ENCODE assay signal across 1 cellular context in genomic region chr14:50944647-50945413, GRCh38.
TF ChIP-seq lines count a peak whose summit lies in the region.

No MANE protein-coding gene starts in this region.

TF ChIP-seq in HEK293, 187 proteins besides CTCF, POLR2A, EP300 and RAD21 (continued from another document and continues in another):
- TF ChIP-seq, protein P1, sequence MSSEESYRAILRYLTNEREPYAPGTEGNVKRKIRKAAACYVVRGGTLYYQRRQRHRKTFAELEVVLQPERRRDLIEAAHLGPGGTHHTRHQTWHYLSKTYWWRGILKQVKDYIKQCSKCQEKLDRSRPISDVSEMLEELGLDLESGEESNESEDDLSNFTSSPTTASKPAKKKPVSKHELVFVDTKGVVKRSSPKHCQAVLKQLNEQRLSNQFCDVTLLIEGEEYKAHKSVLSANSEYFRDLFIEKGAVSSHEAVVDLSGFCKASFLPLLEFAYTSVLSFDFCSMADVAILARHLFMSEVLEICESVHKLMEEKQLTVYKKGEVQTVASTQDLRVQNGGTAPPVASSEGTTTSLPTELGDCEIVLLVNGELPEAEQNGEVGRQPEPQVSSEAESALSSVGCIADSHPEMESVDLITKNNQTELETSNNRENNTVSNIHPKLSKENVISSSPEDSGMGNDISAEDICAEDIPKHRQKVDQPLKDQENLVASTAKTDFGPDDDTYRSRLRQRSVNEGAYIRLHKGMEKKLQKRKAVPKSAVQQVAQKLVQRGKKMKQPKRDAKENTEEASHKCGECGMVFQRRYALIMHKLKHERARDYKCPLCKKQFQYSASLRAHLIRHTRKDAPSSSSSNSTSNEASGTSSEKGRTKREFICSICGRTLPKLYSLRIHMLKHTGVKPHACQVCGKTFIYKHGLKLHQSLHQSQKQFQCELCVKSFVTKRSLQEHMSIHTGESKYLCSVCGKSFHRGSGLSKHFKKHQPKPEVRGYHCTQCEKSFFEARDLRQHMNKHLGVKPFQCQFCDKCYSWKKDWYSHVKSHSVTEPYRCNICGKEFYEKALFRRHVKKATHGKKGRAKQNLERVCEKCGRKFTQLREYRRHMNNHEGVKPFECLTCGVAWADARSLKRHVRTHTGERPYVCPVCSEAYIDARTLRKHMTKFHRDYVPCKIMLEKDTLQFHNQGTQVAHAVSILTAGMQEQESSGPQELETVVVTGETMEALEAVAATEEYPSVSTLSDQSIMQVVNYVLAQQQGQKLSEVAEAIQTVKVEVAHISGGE (tag by site-specific recombination; conservative IDR thresholded peaks at IDR 0.05; ENCODE audit: low read depth), result peak; percentile 49; the same call in 1 of the 2 replicates
- TF ChIP-seq, protein P2, sequence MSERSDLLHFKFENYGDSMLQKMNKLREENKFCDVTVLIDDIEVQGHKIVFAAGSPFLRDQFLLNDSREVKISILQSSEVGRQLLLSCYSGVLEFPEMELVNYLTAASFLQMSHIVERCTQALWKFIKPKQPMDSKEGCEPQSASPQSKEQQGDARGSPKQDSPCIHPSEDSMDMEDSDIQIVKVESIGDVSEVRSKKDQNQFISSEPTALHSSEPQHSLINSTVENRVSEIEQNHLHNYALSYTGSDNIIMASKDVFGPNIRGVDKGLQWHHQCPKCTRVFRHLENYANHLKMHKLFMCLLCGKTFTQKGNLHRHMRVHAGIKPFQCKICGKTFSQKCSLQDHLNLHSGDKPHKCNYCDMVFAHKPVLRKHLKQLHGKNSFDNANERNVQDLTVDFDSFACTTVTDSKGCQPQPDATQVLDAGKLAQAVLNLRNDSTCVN (tag by site-specific recombination; optimal IDR thresholded peaks at IDR 0.05), result no peak
- TF ChIP-seq IKZF3 (tag by site-specific recombination; IDR thresholded peaks at IDR 0.05) (no peak), KLF9 (tag by site-specific recombination; IDR thresholded peaks at IDR 0.05; ENCODE audit: low read depth) (no peak), GLIS1 (tag by site-specific recombination; IDR thresholded peaks at IDR 0.05) (no peak; the same call in 1 of the 2 replicates), ZNF121 (tag by site-specific recombination; IDR thresholded peaks at IDR 0.05) (no peak), ZNF785 (tag by site-specific recombination; IDR thresholded peaks at IDR 0.05) (no peak), ZNF596 (tag by site-specific recombination; IDR thresholded peaks at IDR 0.05) (no peak), SP7 (tag by site-specific recombination; IDR thresholded peaks at IDR 0.05) (0 out of 2 replicates have a peak, but pooled peaks have one; percentile 11), ZFHX2 (tag by site-specific recombination; conservative IDR thresholded peaks at IDR 0.05) (no peak), ZFP37 (tag by site-specific recombination; IDR thresholded peaks at IDR 0.05) (no peak), ZNF843 (tag by site-specific recombination; IDR thresholded peaks at IDR 0.05) (no peak), ZNF10 (tag by site-specific recombination; IDR thresholded peaks at IDR 0.05) (no peak), PRDM10 (tag by site-specific recombination; IDR thresholded peaks at IDR 0.05) (no peak), ZNF18 (tag by site-specific recombination; IDR thresholded peaks at IDR 0.05) (no peak), ZNF362 (tag by site-specific recombination; IDR thresholded peaks at IDR 0.05) (no peak), ZNF658 (tag by site-specific recombination; IDR thresholded peaks at IDR 0.05) (no peak), ZNF398 (tag by site-specific recombination; IDR thresholded peaks at IDR 0.05) (peak; percentile 86), SP2 (tag by site-specific recombination; IDR thresholded peaks at IDR 0.05) (peak; percentile 45), BCL11B (tag by site-specific recombination; IDR thresholded peaks at IDR 0.05; ENCODE audit: low read depth) (0 out of 2 replicates have a peak, but pooled peaks have one; percentile 22), ZNF677 (tag by site-specific recombination; IDR thresholded peaks at IDR 0.05) (no peak), ZNF514 (tag by site-specific recombination; IDR thresholded peaks at IDR 0.05) (no peak), ZNF660 (tag by site-specific recombination; IDR thresholded peaks at IDR 0.05) (no peak), OSR2 (tag by site-specific recombination; IDR thresholded peaks at IDR 0.05) (peak; percentile 82), ZFP3 (tag by site-specific recombination; IDR thresholded peaks at IDR 0.05; ENCODE audit: low read depth) (no peak), ZNF549 (tag by site-specific recombination; IDR thresholded peaks at IDR 0.05) (no peak), GLIS2 (tag by site-specific recombination; IDR thresholded peaks at IDR 0.05) (no peak), ZEB2 (tag by site-specific recombination; IDR thresholded peaks at IDR 0.05) (peak; percentile 5; the same call in 1 of the 2 replicates), PRDM1 (tag by site-specific recombination; IDR thresholded peaks at IDR 0.05) (0 out of 2 replicates have a peak, but pooled peaks have one; percentile 11), ZNF645 (tag by site-specific recombination; IDR thresholded peaks at IDR 0.05) (no peak), GLI4 (tag by site-specific recombination; IDR thresholded peaks at IDR 0.05) (no peak), ZNF560 (tag by site-specific recombination; IDR thresholded peaks at IDR 0.05; ENCODE audit: borderline replicate concordance) (no peak)
- TF ChIP-seq, protein P3, sequence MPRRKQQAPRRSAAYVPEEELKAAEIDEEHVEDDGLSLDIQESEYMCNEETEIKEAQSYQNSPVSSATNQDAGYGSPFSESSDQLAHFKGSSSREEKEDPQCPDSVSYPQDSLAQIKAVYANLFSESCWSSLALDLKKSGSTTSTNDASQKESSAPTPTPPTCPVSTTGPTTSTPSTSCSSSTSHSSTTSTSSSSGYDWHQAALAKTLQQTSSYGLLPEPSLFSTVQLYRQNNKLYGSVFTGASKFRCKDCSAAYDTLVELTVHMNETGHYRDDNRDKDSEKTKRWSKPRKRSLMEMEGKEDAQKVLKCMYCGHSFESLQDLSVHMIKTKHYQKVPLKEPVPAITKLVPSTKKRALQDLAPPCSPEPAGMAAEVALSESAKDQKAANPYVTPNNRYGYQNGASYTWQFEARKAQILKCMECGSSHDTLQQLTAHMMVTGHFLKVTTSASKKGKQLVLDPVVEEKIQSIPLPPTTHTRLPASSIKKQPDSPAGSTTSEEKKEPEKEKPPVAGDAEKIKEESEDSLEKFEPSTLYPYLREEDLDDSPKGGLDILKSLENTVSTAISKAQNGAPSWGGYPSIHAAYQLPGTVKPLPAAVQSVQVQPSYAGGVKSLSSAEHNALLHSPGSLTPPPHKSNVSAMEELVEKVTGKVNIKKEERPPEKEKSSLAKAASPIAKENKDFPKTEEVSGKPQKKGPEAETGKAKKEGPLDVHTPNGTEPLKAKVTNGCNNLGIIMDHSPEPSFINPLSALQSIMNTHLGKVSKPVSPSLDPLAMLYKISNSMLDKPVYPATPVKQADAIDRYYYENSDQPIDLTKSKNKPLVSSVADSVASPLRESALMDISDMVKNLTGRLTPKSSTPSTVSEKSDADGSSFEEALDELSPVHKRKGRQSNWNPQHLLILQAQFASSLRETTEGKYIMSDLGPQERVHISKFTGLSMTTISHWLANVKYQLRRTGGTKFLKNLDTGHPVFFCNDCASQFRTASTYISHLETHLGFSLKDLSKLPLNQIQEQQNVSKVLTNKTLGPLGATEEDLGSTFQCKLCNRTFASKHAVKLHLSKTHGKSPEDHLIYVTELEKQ (tag by site-specific recombination; IDR thresholded peaks at IDR 0.05; ENCODE audit: borderline replicate concordance), result no peak
- TF ChIP-seq, protein P4, sequence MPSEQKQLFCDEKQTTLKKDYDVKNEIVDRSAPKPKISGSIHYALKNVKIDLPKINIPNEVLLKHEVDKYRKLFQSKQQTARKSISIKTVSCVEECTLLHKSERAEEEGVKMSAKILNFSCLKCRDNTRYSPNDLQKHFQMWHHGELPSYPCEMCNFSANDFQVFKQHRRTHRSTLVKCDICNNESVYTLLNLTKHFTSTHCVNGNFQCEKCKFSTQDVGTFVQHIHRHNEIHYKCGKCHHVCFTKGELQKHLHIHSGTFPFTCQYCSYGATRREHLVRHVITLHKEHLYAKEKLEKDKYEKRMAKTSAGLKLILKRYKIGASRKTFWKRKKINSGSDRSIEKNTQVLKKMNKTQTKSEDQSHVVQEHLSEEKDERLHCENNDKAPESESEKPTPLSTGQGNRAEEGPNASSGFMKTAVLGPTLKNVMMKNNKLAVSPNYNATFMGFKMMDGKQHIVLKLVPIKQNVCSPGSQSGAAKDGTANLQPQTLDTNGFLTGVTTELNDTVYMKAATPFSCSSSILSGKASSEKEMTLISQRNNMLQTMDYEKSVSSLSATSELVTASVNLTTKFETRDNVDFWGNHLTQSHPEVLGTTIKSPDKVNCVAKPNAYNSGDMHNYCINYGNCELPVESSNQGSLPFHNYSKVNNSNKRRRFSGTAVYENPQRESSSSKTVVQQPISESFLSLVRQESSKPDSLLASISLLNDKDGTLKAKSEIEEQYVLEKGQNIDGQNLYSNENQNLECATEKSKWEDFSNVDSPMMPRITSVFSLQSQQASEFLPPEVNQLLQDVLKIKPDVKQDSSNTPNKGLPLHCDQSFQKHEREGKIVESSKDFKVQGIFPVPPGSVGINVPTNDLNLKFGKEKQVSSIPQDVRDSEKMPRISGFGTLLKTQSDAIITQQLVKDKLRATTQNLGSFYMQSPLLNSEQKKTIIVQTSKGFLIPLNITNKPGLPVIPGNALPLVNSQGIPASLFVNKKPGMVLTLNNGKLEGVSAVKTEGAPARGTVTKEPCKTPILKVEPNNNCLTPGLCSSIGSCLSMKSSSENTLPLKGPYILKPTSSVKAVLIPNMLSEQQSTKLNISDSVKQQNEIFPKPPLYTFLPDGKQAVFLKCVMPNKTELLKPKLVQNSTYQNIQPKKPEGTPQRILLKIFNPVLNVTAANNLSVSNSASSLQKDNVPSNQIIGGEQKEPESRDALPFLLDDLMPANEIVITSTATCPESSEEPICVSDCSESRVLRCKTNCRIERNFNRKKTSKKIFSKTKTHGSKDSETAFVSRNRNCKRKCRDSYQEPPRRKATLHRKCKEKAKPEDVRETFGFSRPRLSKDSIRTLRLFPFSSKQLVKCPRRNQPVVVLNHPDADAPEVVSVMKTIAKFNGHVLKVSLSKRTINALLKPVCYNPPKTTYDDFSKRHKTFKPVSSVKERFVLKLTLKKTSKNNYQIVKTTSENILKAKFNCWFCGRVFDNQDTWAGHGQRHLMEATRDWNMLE (tag by site-specific recombination; conservative IDR thresholded peaks at IDR 0.05; ENCODE audit: low read depth), result no peak
